Comparison of ENCODE assay signal across 9 cellular contexts in the genomic region with DNA sequence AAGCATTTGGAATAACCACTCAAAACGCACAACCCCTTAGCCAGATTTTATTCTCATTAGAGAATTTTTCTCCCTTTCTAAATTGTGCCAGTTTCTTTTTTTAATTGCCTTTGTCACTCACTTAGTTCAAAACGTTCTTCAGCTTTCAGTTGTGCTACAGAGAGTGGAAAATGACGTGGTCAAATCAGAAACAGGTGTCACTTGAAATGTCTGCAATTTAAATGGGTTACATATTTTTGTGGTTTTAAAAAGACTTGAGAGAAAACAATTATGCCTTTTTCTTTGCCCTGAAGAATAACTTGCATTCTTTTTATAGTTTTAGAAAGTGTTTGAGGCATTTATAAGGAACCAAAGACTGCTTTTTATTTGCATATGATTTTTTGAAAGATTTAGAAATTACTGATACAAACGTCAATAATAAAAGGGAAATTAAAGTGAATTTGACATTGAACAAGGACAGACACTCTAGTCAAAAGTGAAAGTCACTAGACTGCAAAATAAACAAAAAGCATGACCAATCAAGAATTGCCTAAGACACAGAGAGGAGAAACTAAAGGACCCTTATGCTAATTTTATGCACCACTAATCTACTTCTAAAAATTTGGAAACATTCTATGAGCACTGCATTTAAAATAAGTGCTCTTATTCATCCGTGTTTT.
DNase-seq lines count a peak whose midpoint lies in the region; ATAC-seq and TF ChIP-seq lines count a peak whose summit lies in the region.
"Had no signal": no experiment of that assay in that cellular context is flagged by ENCODE, and none has a peak within 500 bp of the region (broad histone marks: within the 10 kb centered on the region; RNA-seq: fewer than 3 reads in every experiment).

No MANE protein-coding gene starts in this region.

- peak overlapping the region; percentile 78 for H3K27ac Mint-ChIP-seq in chondrocyte (ENCODE audit: unreplicated experiment)

- ATAC-seq in GM19468 (IDR thresholded peaks at IDR 0.05; ENCODE audit: extremely low read depth, unreplicated experiment) (peak; percentile 54), HG03280 (IDR thresholded peaks at IDR 0.05; ENCODE audit: unreplicated experiment) (peak; percentile 58)

- TF ChIP-seq CTCF in BJ (IDR thresholded peaks at IDR 0.05; ENCODE audit: insufficient read depth, low read depth, low read length) (no peak), chondrocyte (IDR thresholded peaks at IDR 0.05) (no peak)

- POLR2A ChIA-PET in BJ (lab: Charles Lee) = no interaction called here

- peaks cover 81% of the 10 kb centered on the region for H3K4me1 Mint-ChIP-seq in chondrocyte (ENCODE audit: low read depth)

- no peaks in the 10 kb centered on the region for H3K27me3 ChIP-seq in BJ (ENCODE audit: control insufficient read depth, insufficient read depth, low read length)

- H3K36me3 Mint-ChIP-seq in chondrocyte (ENCODE audit: low read depth) = peaks cover 6% of the 10 kb centered on the region

- CTCF ChIA-PET in BJ (lab: Yijun Ruan, JAX) = no interaction called here

- peak; percentile 72 for DNase-seq in BJ (ENCODE audit: low read depth)
- no peak for DNase-seq in chondrocyte (ENCODE audit: low spot score)
- DNase-seq in NCI-H2081 treated with DMSO at 0.1 percent for 48 hours (lab: John Stamatoyannopoulos, UW) = no peak
- no peak for DNase-seq in effector CD4-positive, alpha-beta T cell
- no peak for DNase-seq in MV-4-11 (lab: John Stamatoyannopoulos, UW)
- no peak for DNase-seq in NCI-H2227 treated with DMSO at 0.1 percent for 48 hours (lab: John Stamatoyannopoulos, UW)
- DNase-seq: NCI-H526 treated with DMSO at 0.1 percent for 48 hours had no signal

- no peak overlapping the region for H3K4me3 ChIP-seq in BJ (ENCODE audit: low read depth, low read length)

- H3K36me3 ChIP-seq in BJ (ENCODE audit: control insufficient read depth, insufficient read depth, low read length) = no peaks in the 10 kb centered on the region

- H3K27me3 Mint-ChIP-seq in chondrocyte (ENCODE audit: low read depth) = no peaks in the 10 kb centered on the region

- peak overlapping the region; percentile 59 for H3K4me3 Mint-ChIP-seq in chondrocyte (ENCODE audit: unreplicated experiment)

- peaks cover 5% of the 10 kb centered on the region for H3K9me3 Mint-ChIP-seq in chondrocyte (ENCODE audit: low read depth)
